In the genomic region with DNA sequence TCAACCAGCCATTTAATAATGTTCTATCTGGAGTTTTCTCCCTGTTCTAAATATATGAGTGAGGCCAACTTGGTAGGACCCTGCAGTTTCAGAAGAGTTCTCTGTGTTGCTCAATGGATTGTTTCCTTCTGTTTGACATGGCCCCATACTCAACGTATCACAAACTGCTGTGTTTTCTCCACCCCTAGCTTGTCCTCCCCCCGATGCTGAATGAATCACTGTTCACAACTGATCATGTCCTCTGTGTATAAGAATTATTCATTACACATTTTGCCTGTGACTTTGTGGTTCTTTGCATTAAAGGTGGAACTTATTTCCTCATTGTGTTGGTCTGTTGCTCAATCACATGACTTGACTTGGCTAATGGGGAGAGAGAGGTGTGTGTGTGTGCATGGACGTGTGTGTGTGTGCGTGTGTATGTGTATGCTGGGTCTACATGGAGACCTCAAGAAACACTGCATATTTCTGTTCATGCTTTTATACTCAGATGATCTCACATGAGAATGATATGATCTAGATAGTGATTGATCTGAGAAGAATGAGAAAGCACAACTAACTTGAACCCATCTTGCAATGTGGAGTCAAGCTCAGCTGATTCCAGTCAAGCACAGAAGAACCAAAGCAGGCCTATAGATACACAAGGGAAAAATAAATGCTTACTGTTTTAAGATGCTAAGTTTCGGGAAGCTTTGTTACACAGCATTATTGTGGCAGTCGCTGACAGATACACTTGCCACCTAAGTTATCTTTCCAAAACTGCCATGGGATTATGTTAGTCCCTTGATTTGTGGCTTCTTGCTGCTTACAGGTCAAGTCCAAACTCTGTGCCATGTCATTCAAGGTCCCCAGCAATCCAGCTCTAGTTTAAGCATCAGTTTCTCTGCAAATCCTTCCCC, we compare ENCODE assay signal across 13 cellular contexts.
A peak's percentile ranks its signal among the peaks of the same experiment; 100 is the strongest.
DNase-seq lines count a peak whose midpoint lies in the region; ATAC-seq and TF ChIP-seq lines count a peak whose summit lies in the region.
"Had no signal": no experiment of that assay in that cellular context is flagged by ENCODE, and none has a peak within 500 bp of the region (broad histone marks: within the 10 kb centered on the region; RNA-seq: fewer than 3 reads in every experiment).

No MANE protein-coding gene starts in this region.

- in situ Hi-C loops in brain microvascular endothelial cell (cut with HindIII; ENCODE audit: low pct_ligation_motif_present, low sequenced_read_pairs): loop anchor here (25.0 kb wide), 1 partner anchor 378 kb away; no protein-coding TSS in a partner anchor

- H3K4me1 Mint-ChIP-seq in activated T-cell treated with anti-CD3 and anti-CD28 coated beads, Interleukin-2, amount 50 U/mL, for 72 hours (ENCODE audit: low read depth): no peaks in the 10 kb centered on the region

- H3K36me3 ChIP-seq in HEK293 (ENCODE audit: control insufficient read depth in 2 of 2, insufficient read depth in 1 of 2, low read length in 2 of 2): no peaks in the 10 kb centered on the region
- H3K36me3 ChIP-seq in brain microvascular endothelial cell (replicated peaks): no peaks in the 10 kb centered on the region
- H3K36me3 ChIP-seq: colonic mucosa, ovary had no signal

- no peak overlapping the region for H3K4me3 Mint-ChIP-seq in activated T-cell treated with anti-CD3 and anti-CD28 coated beads, Interleukin-2, amount 50 U/mL, for 72 hours

- no peak for TF ChIP-seq CTCF in HEK293 (tag by site-specific recombination; IDR thresholded peaks at IDR 0.05)
- TF ChIP-seq CTCF in brain microvascular endothelial cell (IDR thresholded peaks at IDR 0.05; ENCODE audit: low read depth, low read length, missing control alignments): no peak

- 87% methylated on average over 6 of the region's 6 CpGs for WGBS in right cardiac atrium

- H3K27ac Mint-ChIP-seq in activated T-cell treated with anti-CD3 and anti-CD28 coated beads, Interleukin-2, amount 50 U/mL, for 72 hours: no peak overlapping the region

- ATAC-seq in right cardiac atrium (peak; percentile 58 to 68), GM21619 (IDR thresholded peaks at IDR 0.05; ENCODE audit: unreplicated experiment) (no peak), GM21528 (IDR thresholded peaks at IDR 0.05; ENCODE audit: low FRiP score, unreplicated experiment) (no peak)
- ATAC-seq in activated T-cell treated with anti-CD3 and anti-CD28 coated beads, Interleukin-2, amount 50 U/mL, for 72 hours (replicated peaks in 1 of 2): no peak

- H3K9me3 ChIP-seq in HEK293 (ENCODE audit: control insufficient read depth, insufficient read depth, low read depth, low read length) (no peaks in the 10 kb centered on the region), right cardiac atrium (ENCODE audit: control insufficient read depth, low read length) (no peaks in the 10 kb centered on the region)
- H3K9me3 ChIP-seq: colonic mucosa, ovary had no signal

- H3K36me3 Mint-ChIP-seq in activated T-cell treated with anti-CD3 and anti-CD28 coated beads, Interleukin-2, amount 50 U/mL, for 72 hours (ENCODE audit: insufficient read depth in 2 of 2): no peaks in the 10 kb centered on the region

- no peak overlapping the region for H3K4me3 ChIP-seq in HEK293 (ENCODE audit: low read depth, low read length)
- H3K4me3 ChIP-seq in brain microvascular endothelial cell (ENCODE audit: low read depth, low read length): no peak overlapping the region
- no peak overlapping the region for H3K4me3 ChIP-seq in right cardiac atrium (ENCODE audit: low read length)
- H3K4me3 ChIP-seq: colonic mucosa, ovary had no signal

- DNase-seq in brain microvascular endothelial cell (peak; percentile 40), right cardiac atrium (no peak), stromal cell of bone marrow (ENCODE audit: low read depth) (peak; percentile 86)
- DNase-seq in activated CD4-positive, CD25-positive, alpha-beta regulatory T cell (lab: John Stamatoyannopoulos, UW): no peak
- no peak for DNase-seq in activated T-cell treated with anti-CD3 and anti-CD28 coated beads, Interleukin-2, amount 50 U/mL, for 72 hours
- DNase-seq: activated effector memory CD4-positive, alpha-beta T cell treated with Interleukin-2 at 50 U/mL for 16 hours; amygdala; colonic mucosa; NCI-H2081; ovary had no signal

- H3K9me3 Mint-ChIP-seq in activated T-cell treated with anti-CD3 and anti-CD28 coated beads, Interleukin-2, amount 50 U/mL, for 72 hours: peaks cover 0 to 2% of the 10 kb centered on the region in 2 donors

- POLR2A ChIA-PET in HEK293 (lab: Yijun Ruan, JAX): no interaction called here

- intact Hi-C loops in right cardiac atrium (cut with DNase I): no loop called here

- CTCF ChIA-PET in HEK293 (lab: Yijun Ruan, JAX): interaction anchor here (0.9 kb wide), 1 partner anchor 19 kb away, joined by 3 read pairs; no protein-coding TSS in a partner anchor

- H3K27me3 Mint-ChIP-seq in activated T-cell treated with anti-CD3 and anti-CD28 coated beads, Interleukin-2, amount 50 U/mL, for 72 hours (ENCODE audit: low read depth): no peaks in the 10 kb centered on the region

- H3K27me3 ChIP-seq in brain microvascular endothelial cell (replicated peaks) (no peaks in the 10 kb centered on the region), right cardiac atrium (ENCODE audit: control insufficient read depth, insufficient read depth) (no peaks in the 10 kb centered on the region)
- H3K27me3 ChIP-seq: colonic mucosa, ovary had no signal

- H3K27ac ChIP-seq in HEK293 (ENCODE audit: extremely low read depth, low read depth, low read length) (no peak overlapping the region), brain microvascular endothelial cell (peak overlapping the region; percentile 73), right cardiac atrium (ENCODE audit: low read length) (no peak overlapping the region)
- H3K27ac ChIP-seq: colonic mucosa, ovary had no signal

- H3K4me1 ChIP-seq in HEK293 (ENCODE audit: control insufficient read depth, insufficient read depth, low read length): no peaks in the 10 kb centered on the region
- peaks cover 2% of the 10 kb centered on the region for H3K4me1 ChIP-seq in right cardiac atrium (ENCODE audit: control insufficient read depth, insufficient read depth, low read length)
- H3K4me1 ChIP-seq: colonic mucosa had no signal

TF ChIP-seq in HEK293, 187 proteins besides CTCF, POLR2A, EP300 and RAD21:
- TF ChIP-seq GFI1B (tag by site-specific recombination; IDR thresholded peaks at IDR 0.05) (no peak), SETDB1 (IDR thresholded peaks at IDR 0.05; ENCODE audit: insufficient read length, low read length) (peak; percentile 71), RBAK (tag by site-specific recombination; IDR thresholded peaks at IDR 0.05) (peak; percentile 91), ZNF510 (tag by site-specific recombination; IDR thresholded peaks at IDR 0.05; ENCODE audit: insufficient replicate concordance) (no peak), ZNF23 (tag by site-specific recombination; IDR thresholded peaks at IDR 0.05; ENCODE audit: borderline replicate concordance) (no peak), ZNF112 (tag by site-specific recombination; IDR thresholded peaks at IDR 0.05) (no peak), OVOL3 (tag by site-specific recombination; IDR thresholded peaks at IDR 0.05) (no peak)
- TF ChIP-seq, protein P1, sequence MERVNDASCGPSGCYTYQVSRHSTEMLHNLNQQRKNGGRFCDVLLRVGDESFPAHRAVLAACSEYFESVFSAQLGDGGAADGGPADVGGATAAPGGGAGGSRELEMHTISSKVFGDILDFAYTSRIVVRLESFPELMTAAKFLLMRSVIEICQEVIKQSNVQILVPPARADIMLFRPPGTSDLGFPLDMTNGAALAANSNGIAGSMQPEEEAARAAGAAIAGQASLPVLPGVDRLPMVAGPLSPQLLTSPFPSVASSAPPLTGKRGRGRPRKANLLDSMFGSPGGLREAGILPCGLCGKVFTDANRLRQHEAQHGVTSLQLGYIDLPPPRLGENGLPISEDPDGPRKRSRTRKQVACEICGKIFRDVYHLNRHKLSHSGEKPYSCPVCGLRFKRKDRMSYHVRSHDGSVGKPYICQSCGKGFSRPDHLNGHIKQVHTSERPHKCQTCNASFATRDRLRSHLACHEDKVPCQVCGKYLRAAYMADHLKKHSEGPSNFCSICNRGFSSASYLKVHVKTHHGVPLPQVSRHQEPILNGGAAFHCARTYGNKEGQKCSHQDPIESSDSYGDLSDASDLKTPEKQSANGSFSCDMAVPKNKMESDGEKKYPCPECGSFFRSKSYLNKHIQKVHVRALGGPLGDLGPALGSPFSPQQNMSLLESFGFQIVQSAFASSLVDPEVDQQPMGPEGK (tag by site-specific recombination; IDR thresholded peaks at IDR 0.05): no peak
- TF ChIP-seq, protein P2, sequence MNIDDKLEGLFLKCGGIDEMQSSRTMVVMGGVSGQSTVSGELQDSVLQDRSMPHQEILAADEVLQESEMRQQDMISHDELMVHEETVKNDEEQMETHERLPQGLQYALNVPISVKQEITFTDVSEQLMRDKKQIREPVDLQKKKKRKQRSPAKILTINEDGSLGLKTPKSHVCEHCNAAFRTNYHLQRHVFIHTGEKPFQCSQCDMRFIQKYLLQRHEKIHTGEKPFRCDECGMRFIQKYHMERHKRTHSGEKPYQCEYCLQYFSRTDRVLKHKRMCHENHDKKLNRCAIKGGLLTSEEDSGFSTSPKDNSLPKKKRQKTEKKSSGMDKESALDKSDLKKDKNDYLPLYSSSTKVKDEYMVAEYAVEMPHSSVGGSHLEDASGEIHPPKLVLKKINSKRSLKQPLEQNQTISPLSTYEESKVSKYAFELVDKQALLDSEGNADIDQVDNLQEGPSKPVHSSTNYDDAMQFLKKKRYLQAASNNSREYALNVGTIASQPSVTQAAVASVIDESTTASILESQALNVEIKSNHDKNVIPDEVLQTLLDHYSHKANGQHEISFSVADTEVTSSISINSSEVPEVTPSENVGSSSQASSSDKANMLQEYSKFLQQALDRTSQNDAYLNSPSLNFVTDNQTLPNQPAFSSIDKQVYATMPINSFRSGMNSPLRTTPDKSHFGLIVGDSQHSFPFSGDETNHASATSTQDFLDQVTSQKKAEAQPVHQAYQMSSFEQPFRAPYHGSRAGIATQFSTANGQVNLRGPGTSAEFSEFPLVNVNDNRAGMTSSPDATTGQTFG (tag by site-specific recombination; IDR thresholded peaks at IDR 0.05; ENCODE audit: borderline replicate concordance): no peak

Comparison
In these comparisons a context has a peak if more than half of its experiments do, and no peak if none do; other contexts are left out.
1. DNase-seq: peak in brain microvascular endothelial cell (single experiment) and stromal cell of bone marrow (single experiment); none in right cardiac atrium (0 of 3), activated CD4-positive, CD25-positive, alpha-beta regulatory T cell (0 of 4) and activated T-cell treated with anti-CD3 and anti-CD28 coated beads, Interleukin-2, amount 50 U/mL, for 72 hours (0 of 2).
2. ATAC-seq: peak in right cardiac atrium (2 of 2); none in GM21619 (single experiment), GM21528 (single experiment) and activated T-cell treated with anti-CD3 and anti-CD28 coated beads, Interleukin-2, amount 50 U/mL, for 72 hours (0 of 2).